8 cellular contexts compared by ENCODE assay signal in genomic region chr1:113835686-113836290, GRCh38. TPM values are rescaled to one million over a fixed set of nuclear protein-coding genes. Genes with fewer than 3 reads are reported as not detected.
DNase-seq lines count a peak whose midpoint lies in the region; ATAC-seq and TF ChIP-seq lines count a peak whose summit lies in the region.

No MANE protein-coding gene starts in this region.

- peak; percentile 47; the same call in 1 of the 3 replicates for ATAC-seq in SK-N-SH treated with all-trans-retinoic acid at 6 μM for 48 hours

- H3K27ac ChIP-seq in esophagus squamous epithelium, result no peak overlapping the region

- no peak overlapping the region for H3K27ac Mint-ChIP-seq in activated T-helper 2 cell treated with anti-CD3 and anti-CD28 coated beads, Interferon-gamma antibody, Interleukin-2, Interleukin-4, amounts not matched to agents 10 μg/mL and 5 μg/mL and 100 μg/mL, durations not matched to agents 14 hours and 24 hours and 36 hours

- H3K27me3 ChIP-seq in esophagus squamous epithelium, result no peaks in the 10 kb centered on the region

- H3K4me3 Mint-ChIP-seq in activated T-helper 2 cell treated with anti-CD3 and anti-CD28 coated beads, Interferon-gamma antibody, Interleukin-2, Interleukin-4, amounts not matched to agents 10 μg/mL and 5 μg/mL and 100 μg/mL, durations not matched to agents 14 hours and 24 hours and 36 hours (ENCODE audit: low read depth), result no peak overlapping the region

- WGBS in esophagus squamous epithelium, 2 donors, result 12 to 13% methylated on average over 4 of the region's 4 CpGs

- TF ChIP-seq CTCF in esophagus squamous epithelium (IDR thresholded peaks at IDR 0.05), result peak; percentile 35 to 70 (median 58)

- TF ChIP-seq POLR2A in esophagus squamous epithelium (IDR thresholded peaks at IDR 0.05), result no peak

- no peaks in the 10 kb centered on the region for H3K9me3 ChIP-seq in esophagus squamous epithelium

- H3K4me1 ChIP-seq in esophagus squamous epithelium, result no peaks in the 10 kb centered on the region

- intact Hi-C loops in esophagus squamous epithelium (cut with DNase I), result loop anchor here (5.0 kb wide), 1 partner anchor 72 kb away; the partner anchor contains the start of gene DCLRE1B
- intact Hi-C loops in activated T-helper 2 cell treated with anti-CD3 and anti-CD28 coated beads, Interferon-gamma antibody, Interleukin-2, Interleukin-4, amounts not matched to agents 10 μg/mL and 5 μg/mL and 100 μg/mL, durations not matched to agents 14 hours and 24 hours and 36 hours (cut with micrococcal nuclease), result loop anchor here (1.0 to 10.0 kb wide), 3 partner anchors 70 to 449 kb away; partner anchors contain the start of genes DCLRE1B and HIPK1

- peak; percentile 18 to 44 for DNase-seq in activated CD4-positive, alpha-beta T cell treated with anti-CD3 and anti-CD28 coated beads for 4 hours
- no peak for DNase-seq in activated CD4-positive, alpha-beta T cell treated with anti-CD3 and anti-CD28 coated beads for 48 hours
- DNase-seq in KG1 (lab: John Stamatoyannopoulos, UW), result peak; percentile 23
- DNase-seq in esophagus squamous epithelium (lab: John Stamatoyannopoulos, UW), result no peak
- DNase-seq in pons (ENCODE audit: low spot score), result peak; percentile 81
- no peak for DNase-seq in NK-92 treated with Interleukin-12 subunit alpha and Interleukin-12 subunit beta, amount 100 ng/mL, for 24 hours (lab: John Stamatoyannopoulos, UW)
- DNase-seq in activated T-helper 2 cell treated with anti-CD3 and anti-CD28 coated beads, Interferon-gamma antibody, Interleukin-2, Interleukin-4, amounts not matched to agents 10 μg/mL and 5 μg/mL and 100 μg/mL, durations not matched to agents 14 hours and 24 hours and 36 hours (ENCODE audit: low spot score), result no peak

- no peaks in the 10 kb centered on the region for H3K27me3 Mint-ChIP-seq in activated T-helper 2 cell treated with anti-CD3 and anti-CD28 coated beads, Interferon-gamma antibody, Interleukin-2, Interleukin-4, amounts not matched to agents 10 μg/mL and 5 μg/mL and 100 μg/mL, durations not matched to agents 14 hours and 24 hours and 36 hours (ENCODE audit: low read depth)

- H3K4me1 Mint-ChIP-seq in activated T-helper 2 cell treated with anti-CD3 and anti-CD28 coated beads, Interferon-gamma antibody, Interleukin-2, Interleukin-4, amounts not matched to agents 10 μg/mL and 5 μg/mL and 100 μg/mL, durations not matched to agents 14 hours and 24 hours and 36 hours (ENCODE audit: low read depth), result peaks cover 5% of the 10 kb centered on the region

- H3K4me3 ChIP-seq in esophagus squamous epithelium, result no peak overlapping the region

- no peaks in the 10 kb centered on the region for H3K36me3 ChIP-seq in esophagus squamous epithelium

- peaks cover 69% of the 10 kb centered on the region for H3K36me3 Mint-ChIP-seq in activated T-helper 2 cell treated with anti-CD3 and anti-CD28 coated beads, Interferon-gamma antibody, Interleukin-2, Interleukin-4, amounts not matched to agents 10 μg/mL and 5 μg/mL and 100 μg/mL, durations not matched to agents 14 hours and 24 hours and 36 hours (ENCODE audit: low read depth)

- no peaks in the 10 kb centered on the region for H3K9me3 Mint-ChIP-seq in activated T-helper 2 cell treated with anti-CD3 and anti-CD28 coated beads, Interferon-gamma antibody, Interleukin-2, Interleukin-4, amounts not matched to agents 10 μg/mL and 5 μg/mL and 100 μg/mL, durations not matched to agents 14 hours and 24 hours and 36 hours

TF ChIP-seq in SK-N-SH treated with all-trans-retinoic acid at 6 μM for 48 hours, 23 proteins besides CTCF, POLR2A, EP300 and RAD21:
- TF ChIP-seq CSDC2 (CRISPR knock-in tag; IDR thresholded peaks at IDR 0.05) (no peak), RARB (CRISPR knock-in tag; IDR thresholded peaks at IDR 0.05) (no peak), ZNF70 (CRISPR knock-in tag; IDR thresholded peaks at IDR 0.05) (no peak), CREB5 (CRISPR knock-in tag; IDR thresholded peaks at IDR 0.05; ENCODE audit: low read depth) (no peak), TOX (CRISPR knock-in tag; IDR thresholded peaks at IDR 0.05; ENCODE audit: borderline replicate concordance) (no peak), CSRNP3 (CRISPR knock-in tag; IDR thresholded peaks at IDR 0.05) (no peak), OSR1 (CRISPR knock-in tag; IDR thresholded peaks at IDR 0.05) (no peak), BACH2 (CRISPR knock-in tag; IDR thresholded peaks at IDR 0.05; ENCODE audit: borderline replicate concordance) (no peak), GLIS3 (CRISPR knock-in tag; IDR thresholded peaks at IDR 0.05) (no peak)

RNA-seq across cellular contexts. Expression of gene RSBN1, which starts 23.5 kb away (rescaled TPM):
- total RNA-seq in esophagus squamous epithelium, result 10 to 100 TPM in 3 of 4 donors, 1 to 10 TPM in 1; 8.0 to 18.7 (median 10.6) TPM
- 21.5 and 23.4 TPM in 2 replicates for total RNA-seq in activated T-helper 2 cell treated with anti-CD3 and anti-CD28 coated beads, Interferon-gamma antibody, Interleukin-2, Interleukin-4, amounts not matched to agents 10 μg/mL and 5 μg/mL and 100 μg/mL, durations not matched to agents 14 hours and 24 hours and 36 hours

RNA-seq across cellular contexts. Expression of gene PTPN22, which starts 35.7 kb away (rescaled TPM):
- 1 to 10 TPM; 1.1 to 5.7 (median 1.9) TPM for total RNA-seq in esophagus squamous epithelium
- total RNA-seq in activated T-helper 2 cell treated with anti-CD3 and anti-CD28 coated beads, Interferon-gamma antibody, Interleukin-2, Interleukin-4, amounts not matched to agents 10 μg/mL and 5 μg/mL and 100 μg/mL, durations not matched to agents 14 hours and 24 hours and 36 hours, result 57.8 and 58.8 TPM in 2 replicates

RNA-seq across cellular contexts. Expression of gene BCL2L15, which starts 51.6 kb away (rescaled TPM):
- 1 to 10 TPM in 3 of 4 donors, under 1 TPM in 1; 0.76 to 6.8 (median 3.4) TPM for total RNA-seq in esophagus squamous epithelium
- 0.39 and 1.1 TPM in 2 replicates for total RNA-seq in activated T-helper 2 cell treated with anti-CD3 and anti-CD28 coated beads, Interferon-gamma antibody, Interleukin-2, Interleukin-4, amounts not matched to agents 10 μg/mL and 5 μg/mL and 100 μg/mL, durations not matched to agents 14 hours and 24 hours and 36 hours

Comparison
In these comparisons a context has a peak if more than half of its experiments do, and no peak if none do; other contexts are left out.
1. DNase-seq: peak in activated CD4-positive, alpha-beta T cell treated with anti-CD3 and anti-CD28 coated beads for 4 hours (2 of 2), KG1 (single experiment) and pons (single experiment); none in activated CD4-positive, alpha-beta T cell treated with anti-CD3 and anti-CD28 coated beads for 48 hours (single experiment), esophagus squamous epithelium (single experiment), NK-92 treated with Interleukin-12 subunit alpha and Interleukin-12 subunit beta, amount 100 ng/mL, for 24 hours (single experiment) and activated T-helper 2 cell treated with anti-CD3 and anti-CD28 coated beads, Interferon-gamma antibody, Interleukin-2, Interleukin-4, amounts not matched to agents 10 μg/mL and 5 μg/mL and 100 μg/mL, durations not matched to agents 14 hours and 24 hours and 36 hours (single experiment).